10 cellular contexts compared by ENCODE assay signal in the genomic region with DNA sequence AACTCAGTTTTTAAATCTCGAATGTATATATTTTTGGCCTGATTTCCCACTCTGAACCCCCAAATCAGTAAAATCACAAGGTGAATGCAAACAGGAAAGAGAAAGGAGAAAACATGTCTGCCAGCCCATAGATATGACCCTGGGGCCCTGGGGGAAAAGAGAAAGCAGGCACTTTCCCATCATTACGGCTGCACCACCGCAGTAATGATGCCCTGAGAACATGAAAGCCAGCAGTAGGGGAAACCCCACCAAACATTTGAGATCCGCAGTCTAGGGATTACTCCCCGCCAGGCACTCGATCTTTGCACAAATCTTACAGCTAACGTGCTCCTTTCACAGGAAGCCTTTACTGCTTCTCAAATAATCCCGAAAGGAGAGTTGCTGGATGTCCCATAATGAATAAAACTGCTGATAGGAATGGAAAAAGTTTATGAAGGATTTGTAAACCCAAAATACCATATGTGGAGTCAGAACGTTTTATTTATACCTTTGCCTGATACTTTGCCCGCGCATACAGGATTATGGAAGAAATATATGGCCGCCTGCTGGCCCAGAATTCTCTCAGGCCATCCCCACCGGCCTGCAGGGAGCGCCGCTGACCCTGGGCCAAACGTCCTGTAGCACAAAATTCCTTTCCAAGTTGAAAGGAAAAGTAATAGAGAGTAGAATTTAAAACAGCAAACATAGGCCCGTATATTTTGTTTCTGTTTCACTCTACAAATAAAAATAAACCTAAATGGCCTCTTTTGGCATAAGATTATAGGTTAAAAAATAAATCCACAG.
DNase-seq lines count a peak whose midpoint lies in the region; ATAC-seq, FAIRE-seq and TF ChIP-seq lines count a peak whose summit lies in the region.
"Had no signal": no experiment of that assay in that cellular context is flagged by ENCODE, and none has a peak within 500 bp of the region (broad histone marks: within the 10 kb centered on the region; RNA-seq: fewer than 3 reads in every experiment).

No MANE protein-coding gene starts in this region.

- H3K4me1 ChIP-seq in K562 (replicated peaks in 1 of 2; ENCODE audit: control insufficient read depth in 2 of 2, insufficient read depth in 2 of 2, low read length in 2 of 2) = no peaks in the 10 kb centered on the region; a peak in 1 of 5 replicates

- no peak for TF ChIP-seq EP300 in K562 (IDR thresholded peaks at IDR 0.05; ENCODE audit: low read length)

- whole genome bisulfite sequencing in K562 (ENCODE audit: insufficient coverage, low coverage, missing lambda C conversion rate) = 3% methylated on average over 17 of the region's 17 CpGs

- POLR2A ChIA-PET in GM10248 (lab: Yijun Ruan, JAX) = no interaction called here
- POLR2A ChIA-PET in K562 (lab: Yijun Ruan, JAX) = no interaction called here

- H3K27me3 ChIP-seq in K562 (ENCODE audit: control insufficient read depth in 2 of 2, insufficient read depth in 2 of 2, low read length in 2 of 2) = no peaks in the 10 kb centered on the region

- FAIRE-seq in K562 (lab: Jason Lieb, UNC) = no peak

- no peak overlapping the region for H3K27ac ChIP-seq in K562 (ENCODE audit: extremely low read depth, low read depth, low read length)

- no peaks in the 10 kb centered on the region for H3K9me1 ChIP-seq in K562 (ENCODE audit: control insufficient read depth, insufficient read depth, low read length)

- no peaks in the 10 kb centered on the region; the same call in 1 of the 2 replicates for H4K20me1 ChIP-seq in K562 (replicated peaks; ENCODE audit: control insufficient read depth, insufficient read depth, low read length)

- BruUV-seq in K562 (replicated peaks; lab: Mats Ljungman, UMichigan) = no TSS peak

- H3K36me3 ChIP-seq in K562 (ENCODE audit: control insufficient read depth, insufficient read depth, low read length) = no peaks in the 10 kb centered on the region

- H3K9me3 ChIP-seq in K562 (replicated peaks; ENCODE audit: control insufficient read depth, insufficient read depth, low read depth, low read length) = no peaks in the 10 kb centered on the region

- peak overlapping the region; percentile 72; the same call in 1 of the 2 replicates for H2AFZ ChIP-seq in K562 (ENCODE audit: low read depth, low read length)

- no peak overlapping the region for H3K4me3 ChIP-seq in K562

- TF ChIP-seq CTCF in GM10248 (IDR thresholded peaks at IDR 0.05; ENCODE audit: control extremely low read depth, extremely low read depth, low read depth, missing control alignments) (no peak), K562 (IDR thresholded peaks at IDR 0.05 in 2 of 3, conservative IDR thresholded peaks at IDR 0.05 in 1 of 3; ENCODE audit: insufficient read depth in 2 of 3, low read depth in 1 of 3, low read length in 3 of 3) (peak in 2 of 3 experiments; percentile 11 to 43; a peak in 2 of 6 replicates)

- no peak overlapping the region for H3K4me2 ChIP-seq in K562 (ENCODE audit: insufficient read depth, low read length)

- intact Hi-C loops in K562 (cut with micrococcal nuclease) = no loop called here
- intact Hi-C loops in left colon (cut with DNase I, micrococcal nuclease) = no loop called here

- DNase-seq in GM10248 (ENCODE audit: extremely low spot score) = peak; percentile 58
- no peak for DNase-seq in K562 (ENCODE audit: extremely low read depth in 1 of 4, low spot score in 3 of 4)
- DNase-seq in left colon = no peak
- no peak for DNase-seq in activated CD4-positive, CD25-positive, alpha-beta regulatory T cell (lab: John Stamatoyannopoulos, UW)
- DNase-seq in epidermal melanocyte (ENCODE audit: insufficient read length, low spot score) = no peak
- DNase-seq: DMS153, NCI-H2029 had no signal

- TF ChIP-seq POLR2A in K562 (conservative IDR thresholded peaks at IDR 0.05) = no peak

- ATAC-seq in GM19467 (IDR thresholded peaks at IDR 0.05; ENCODE audit: unreplicated experiment) = peak; percentile 30
- peak; percentile 27 for ATAC-seq in HG03135 (IDR thresholded peaks at IDR 0.05; ENCODE audit: unreplicated experiment)
- ATAC-seq in K562 = peak; percentile 66
- ATAC-seq in left colon = no peak
- no peak for ATAC-seq in esophagus mucosa

- no peaks in the 10 kb centered on the region for H3K79me2 ChIP-seq in K562 (ENCODE audit: control insufficient read depth, insufficient read depth, low read length)

- TF ChIP-seq RAD21 in K562 (CRISPR knock-in tag; conservative IDR thresholded peaks at IDR 0.05 in 1 of 2, IDR thresholded peaks at IDR 0.05 in 1 of 2) = no peak

- no peak overlapping the region for H3K9ac ChIP-seq in K562 (ENCODE audit: insufficient read depth in 1 of 2, low read depth in 2 of 2, low read length in 2 of 2)

- in situ Hi-C loops in K562 (cut with MboI) = no loop called here

- CTCF ChIA-PET in GM10248 (lab: Yijun Ruan, JAX) (interaction anchor here (1.0 to 3.2 kb wide), 5 partner anchors 9 to 1700 kb away, joined by 3 to 15 read pairs (median 3); a partner anchor contains a TSS), K562 (lab: Yijun Ruan, JAX; ENCODE audit: low intra/inter-chr PET ratio) (no interaction called here)

TF ChIP-seq in K562, 482 proteins besides CTCF, POLR2A, EP300 and RAD21:
- TF ChIP-seq RBM14 (IDR thresholded peaks at IDR 0.05; ENCODE audit: borderline replicate concordance, insufficient read depth, low read depth, low read length) = no peak
- TF ChIP-seq, protein P1, sequence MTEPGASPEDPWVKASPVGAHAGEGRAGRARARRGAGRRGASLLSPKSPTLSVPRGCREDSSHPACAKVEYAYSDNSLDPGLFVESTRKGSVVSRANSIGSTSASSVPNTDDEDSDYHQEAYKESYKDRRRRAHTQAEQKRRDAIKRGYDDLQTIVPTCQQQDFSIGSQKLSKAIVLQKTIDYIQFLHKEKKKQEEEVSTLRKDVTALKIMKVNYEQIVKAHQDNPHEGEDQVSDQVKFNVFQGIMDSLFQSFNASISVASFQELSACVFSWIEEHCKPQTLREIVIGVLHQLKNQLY (CRISPR knock-in tag; conservative IDR thresholded peaks at IDR 0.05) = no peak
TF ChIP-seq in K562: peak in this region for 0.

Comparison
In these comparisons a context has a peak if more than half of its experiments do, and no peak if none do; other contexts are left out.
1. ATAC-seq: peak in GM19467 (single experiment), HG03135 (single experiment) and K562 (single experiment); none in left colon (single experiment) and esophagus mucosa (single experiment).